8 cellular contexts compared by ENCODE assay signal in genomic region chr6:6724319-6725119, GRCh38.
DNase-seq lines count a peak whose midpoint lies in the region; ATAC-seq and TF ChIP-seq lines count a peak whose summit lies in the region.

No MANE protein-coding gene starts in this region.

- peak; percentile 76 for DNase-seq in COLO829 (ENCODE audit: low spot score)
- peak; percentile 81 for DNase-seq in OCI-M1 (lab: John Stamatoyannopoulos, UW)
- peak; percentile 33 for DNase-seq in activated T-helper 1 cell treated with anti-CD3 and anti-CD28 coated beads, Interleukin-12 subunit alpha, Interleukin-12 subunit beta, Interleukin-2, Interleukin-4 antibody, amounts not matched to agents 30 ng/mL and 10 ng/mL and 1 ng/mL, durations not matched to agents 14 hours and 24 hours and 36 hours (ENCODE audit: low spot score)
- peak; percentile 76 to 89 for DNase-seq in fibroblast of lung (ENCODE audit: low read depth in 2 of 2)
- peak; percentile 30 to 84 (median 60) for DNase-seq in naive thymus-derived CD8-positive, alpha-beta T cell

- H3K79me2 ChIP-seq in fibroblast of lung (ENCODE audit: control insufficient read depth, insufficient read depth, low read length), result no peaks in the 10 kb centered on the region

- no peaks in the 10 kb centered on the region for H3K9me3 ChIP-seq in fibroblast of lung (ENCODE audit: control insufficient read depth, insufficient read depth, low read depth, low read length)
- no peaks in the 10 kb centered on the region for H3K9me3 ChIP-seq in subcutaneous abdominal adipose tissue (ENCODE audit: control insufficient read depth in 5 of 5, low read length in 5 of 5)

- no peak overlapping the region for H3K27ac Mint-ChIP-seq in activated T-helper 1 cell treated with anti-CD3 and anti-CD28 coated beads, Interleukin-12 subunit alpha, Interleukin-12 subunit beta, Interleukin-2, Interleukin-4 antibody, amounts not matched to agents 30 ng/mL and 10 ng/mL and 1 ng/mL, durations not matched to agents 14 hours and 24 hours and 36 hours
- H3K27ac Mint-ChIP-seq in naive thymus-derived CD8-positive, alpha-beta T cell, result peak overlapping the region in 8 of 10 donors; percentile 25 to 93 (median 78)

- peaks cover 16% of the 10 kb centered on the region for H3K4me1 Mint-ChIP-seq in activated T-helper 1 cell treated with anti-CD3 and anti-CD28 coated beads, Interleukin-12 subunit alpha, Interleukin-12 subunit beta, Interleukin-2, Interleukin-4 antibody, amounts not matched to agents 30 ng/mL and 10 ng/mL and 1 ng/mL, durations not matched to agents 14 hours and 24 hours and 36 hours (ENCODE audit: low read depth)
- peaks cover 8 to 20% (median 14%) of the 10 kb centered on the region in 4 donors for H3K4me1 Mint-ChIP-seq in naive thymus-derived CD8-positive, alpha-beta T cell

- no peaks in the 10 kb centered on the region for H3K36me3 Mint-ChIP-seq in activated T-helper 1 cell treated with anti-CD3 and anti-CD28 coated beads, Interleukin-12 subunit alpha, Interleukin-12 subunit beta, Interleukin-2, Interleukin-4 antibody, amounts not matched to agents 30 ng/mL and 10 ng/mL and 1 ng/mL, durations not matched to agents 14 hours and 24 hours and 36 hours (ENCODE audit: low read depth)
- no peaks in the 10 kb centered on the region for H3K36me3 Mint-ChIP-seq in naive thymus-derived CD8-positive, alpha-beta T cell

- H3K27me3 Mint-ChIP-seq in activated T-helper 1 cell treated with anti-CD3 and anti-CD28 coated beads, Interleukin-12 subunit alpha, Interleukin-12 subunit beta, Interleukin-2, Interleukin-4 antibody, amounts not matched to agents 30 ng/mL and 10 ng/mL and 1 ng/mL, durations not matched to agents 14 hours and 24 hours and 36 hours (ENCODE audit: insufficient read depth), result peaks cover 18% of the 10 kb centered on the region
- H3K27me3 Mint-ChIP-seq in naive thymus-derived CD8-positive, alpha-beta T cell, result peaks cover 0 to 9% (median 4%) of the 10 kb centered on the region in 5 donors

- no peaks in the 10 kb centered on the region for H3K27me3 ChIP-seq in fibroblast of lung (ENCODE audit: control insufficient read depth, insufficient read depth, low read length)
- H3K27me3 ChIP-seq in subcutaneous abdominal adipose tissue (ENCODE audit: control insufficient read depth in 5 of 5, insufficient read depth in 4 of 5, low read length in 5 of 5), result no peaks in the 10 kb centered on the region

- H3K4me3 ChIP-seq in fibroblast of lung (replicated peaks in 1 of 4; ENCODE audit: control extremely low read depth in 1 of 4, insufficient read depth in 1 of 4, low read depth in 3 of 4, low read length in 4 of 4) (peak overlapping the region; percentile 25 to 47 (median 42)), subcutaneous abdominal adipose tissue (ENCODE audit: low read depth in 1 of 5, low read length in 5 of 5) (peak overlapping the region; percentile 35 to 64 (median 49))

- peaks cover 4% of the 10 kb centered on the region for H3K4me1 ChIP-seq in fibroblast of lung (ENCODE audit: control insufficient read depth, extremely low read depth, insufficient read depth, low read length)
- peaks cover 10 to 36% (median 34%) of the 10 kb centered on the region in 5 donors for H3K4me1 ChIP-seq in subcutaneous abdominal adipose tissue (ENCODE audit: control insufficient read depth in 5 of 5, insufficient read depth in 5 of 5, low read length in 5 of 5)

- intact Hi-C loops in activated T-helper 1 cell treated with anti-CD3 and anti-CD28 coated beads, Interleukin-12 subunit alpha, Interleukin-12 subunit beta, Interleukin-2, Interleukin-4 antibody, amounts not matched to agents 30 ng/mL and 10 ng/mL and 1 ng/mL, durations not matched to agents 14 hours and 24 hours and 36 hours (cut with micrococcal nuclease), result loop anchor here (1.0 kb wide), 2 partner anchors 515 to 519 kb away; no protein-coding TSS in a partner anchor

- ATAC-seq in HG02884 (IDR thresholded peaks at IDR 0.05; ENCODE audit: unreplicated experiment) (peak; percentile 70), GM21381 (IDR thresholded peaks at IDR 0.05; ENCODE audit: unreplicated experiment) (no peak)
- ATAC-seq in naive thymus-derived CD8-positive, alpha-beta T cell, result peak; percentile 89 to 96

- H2AFZ ChIP-seq in fibroblast of lung (ENCODE audit: low read length), result peak overlapping the region; percentile 87

- POLR2A ChIA-PET in naive thymus-derived CD8-positive, alpha-beta T cell (lab: Charles Lee), result interaction anchor here (1.2 kb wide), 1 partner anchor 70 kb away, joined by 4 read pairs; no protein-coding TSS in a partner anchor

- no peaks in the 10 kb centered on the region for H4K20me1 ChIP-seq in fibroblast of lung (ENCODE audit: control insufficient read depth, extremely low read depth, insufficient read depth, low read length)

- H3K4me3 Mint-ChIP-seq in activated T-helper 1 cell treated with anti-CD3 and anti-CD28 coated beads, Interleukin-12 subunit alpha, Interleukin-12 subunit beta, Interleukin-2, Interleukin-4 antibody, amounts not matched to agents 30 ng/mL and 10 ng/mL and 1 ng/mL, durations not matched to agents 14 hours and 24 hours and 36 hours, result no peak overlapping the region
- peak overlapping the region; percentile 63 to 87 (median 80) for H3K4me3 Mint-ChIP-seq in naive thymus-derived CD8-positive, alpha-beta T cell

- TF ChIP-seq CTCF in fibroblast of lung (conservative IDR thresholded peaks at IDR 0.05 in 1 of 2, IDR thresholded peaks at IDR 0.05 in 1 of 2; ENCODE audit: low read depth in 1 of 2, low read length in 2 of 2), result peak; percentile 59 to 63

- H3K9me3 Mint-ChIP-seq in activated T-helper 1 cell treated with anti-CD3 and anti-CD28 coated beads, Interleukin-12 subunit alpha, Interleukin-12 subunit beta, Interleukin-2, Interleukin-4 antibody, amounts not matched to agents 30 ng/mL and 10 ng/mL and 1 ng/mL, durations not matched to agents 14 hours and 24 hours and 36 hours, result no peaks in the 10 kb centered on the region
- no peaks in the 10 kb centered on the region for H3K9me3 Mint-ChIP-seq in naive thymus-derived CD8-positive, alpha-beta T cell

- H3K36me3 ChIP-seq in fibroblast of lung (ENCODE audit: control insufficient read depth, insufficient read depth, low read length) (no peaks in the 10 kb centered on the region), subcutaneous abdominal adipose tissue (ENCODE audit: control insufficient read depth in 5 of 5, insufficient read depth in 5 of 5, low read length in 5 of 5) (no peaks in the 10 kb centered on the region)

- peak overlapping the region; percentile 44 for H3K9ac ChIP-seq in fibroblast of lung (ENCODE audit: insufficient read depth, low read length)
- peak overlapping the region; percentile 48 to 73 (median 71) for H3K9ac ChIP-seq in subcutaneous abdominal adipose tissue (ENCODE audit: low read length in 5 of 5)

- H3K27ac ChIP-seq in fibroblast of lung (ENCODE audit: insufficient read depth, low read length) (peak overlapping the region; percentile 46), subcutaneous abdominal adipose tissue (ENCODE audit: low read depth, low read length) (peak overlapping the region; percentile 96)

- H3K4me2 ChIP-seq in fibroblast of lung (ENCODE audit: extremely low read depth, insufficient read depth, low read length), result peak overlapping the region; percentile 98
